In genomic region chr13:100630564-100630963, GRCh38 we compare ENCODE assay signal across 13 cellular contexts. TPM values are rescaled to one million over a fixed set of nuclear protein-coding genes. Genes with fewer than 3 reads are reported as not detected.
DNase-seq lines count a peak whose midpoint lies in the region; ATAC-seq, FAIRE-seq and TF ChIP-seq lines count a peak whose summit lies in the region.
"Had no signal": no experiment of that assay in that cellular context is flagged by ENCODE, and none has a peak within 500 bp of the region (broad histone marks: within the 10 kb centered on the region; RNA-seq: fewer than 3 reads in every experiment).

No MANE protein-coding gene starts in this region.

- H3K36me3 ChIP-seq in K562 (ENCODE audit: control insufficient read depth, insufficient read depth, low read length): peaks cover 34% of the 10 kb centered on the region; the same call in 1 of the 3 replicates

- no peak for TF ChIP-seq EP300 in K562 (IDR thresholded peaks at IDR 0.05; ENCODE audit: low read length)

- no peak overlapping the region for H3K4me3 Mint-ChIP-seq in MCF 10A (ENCODE audit: unreplicated experiment)
- H3K4me3 Mint-ChIP-seq: activated naive CD8-positive, alpha-beta T cell treated with anti-CD3 and anti-CD28 coated beads, Interleukin-2, amount 10 ng/mL, durations not matched to agents 7 days and 5 days had no signal

- DNase-seq in AG04450 (ENCODE audit: low read depth, low spot score) (no peak), NCI-H1417 treated with DMSO at 0.1 percent for 48 hours (lab: John Stamatoyannopoulos, UW) (peak; percentile 98), K562 (ENCODE audit: extremely low read depth in 1 of 4, low spot score in 3 of 4) (no peak), NCI-H526 treated with DMSO at 0.1 percent for 48 hours (lab: John Stamatoyannopoulos, UW) (no peak), NK-92 (lab: John Stamatoyannopoulos, UW; ENCODE audit: unreplicated experiment) (no peak), MCF 10A (ENCODE audit: unreplicated experiment) (no peak), ureter (ENCODE audit: low spot score) (no peak)
- DNase-seq: activated naive CD8-positive, alpha-beta T cell treated with anti-CD3 and anti-CD28 coated beads, Interleukin-2, amount 10 ng/mL, durations not matched to agents 7 days and 5 days; effector CD8-positive, alpha-beta T cell; left ventricle myocardium superior; pancreas had no signal

- no peak overlapping the region for H3K9ac ChIP-seq in K562 (ENCODE audit: insufficient read depth in 1 of 2, low read depth in 2 of 2, low read length in 2 of 2)

- H3K27ac Mint-ChIP-seq in MCF 10A (ENCODE audit: low read depth, unreplicated experiment): no peak overlapping the region
- H3K27ac Mint-ChIP-seq: activated naive CD8-positive, alpha-beta T cell treated with anti-CD3 and anti-CD28 coated beads, Interleukin-2, amount 10 ng/mL, durations not matched to agents 7 days and 5 days had no signal

- BruUV-seq in K562 (replicated peaks; lab: Mats Ljungman, UMichigan) (no TSS peak), MCF 10A (replicated peaks; lab: Mats Ljungman, UMichigan) (no TSS peak)

- H3K27me3 Mint-ChIP-seq in MCF 10A (ENCODE audit: insufficient read depth, unreplicated experiment): no peaks in the 10 kb centered on the region
- H3K27me3 Mint-ChIP-seq: activated naive CD8-positive, alpha-beta T cell treated with anti-CD3 and anti-CD28 coated beads, Interleukin-2, amount 10 ng/mL, durations not matched to agents 7 days and 5 days had no signal

- in situ Hi-C loops in K562 (cut with MboI): no loop called here

- intact Hi-C loops in K562 (cut with micrococcal nuclease) (no loop called here), MCF 10A (cut with micrococcal nuclease) (no loop called here)

- no peaks in the 10 kb centered on the region for H3K9me3 Mint-ChIP-seq in MCF 10A (ENCODE audit: unreplicated experiment)
- H3K9me3 Mint-ChIP-seq: activated naive CD8-positive, alpha-beta T cell treated with anti-CD3 and anti-CD28 coated beads, Interleukin-2, amount 10 ng/mL, durations not matched to agents 7 days and 5 days had no signal

- no peaks in the 10 kb centered on the region for H3K4me1 ChIP-seq in K562 (replicated peaks in 1 of 2; ENCODE audit: control insufficient read depth in 2 of 2, insufficient read depth in 2 of 2, low read length in 2 of 2)
- H3K4me1 ChIP-seq: pancreas, vagina had no signal

- H3K36me3 Mint-ChIP-seq in MCF 10A (ENCODE audit: insufficient read depth, unreplicated experiment): peaks cover 61% of the 10 kb centered on the region

- TF ChIP-seq POLR2A in K562 (conservative IDR thresholded peaks at IDR 0.05): no peak

- H3K27ac ChIP-seq in AG04450 (ENCODE audit: low read depth, low read length) (no peak overlapping the region), K562 (ENCODE audit: extremely low read depth, low read depth, low read length) (no peak overlapping the region), layer of hippocampus (ENCODE audit: low read depth, low read length) (peak overlapping the region; percentile 62)
- H3K27ac ChIP-seq: pancreas, vagina had no signal

- no peaks in the 10 kb centered on the region for H3K4me1 Mint-ChIP-seq in MCF 10A (ENCODE audit: insufficient read depth, unreplicated experiment)

- no peaks in the 10 kb centered on the region for H3K27me3 ChIP-seq in AG04450 (ENCODE audit: control insufficient read depth, insufficient read depth, low read length)
- no peaks in the 10 kb centered on the region for H3K27me3 ChIP-seq in K562 (ENCODE audit: control insufficient read depth in 2 of 2, insufficient read depth in 2 of 2, low read length in 2 of 2)
- H3K27me3 ChIP-seq in layer of hippocampus (ENCODE audit: control insufficient read depth, insufficient read depth, low read length): no peaks in the 10 kb centered on the region
- H3K27me3 ChIP-seq: pancreas, vagina had no signal

- peak; percentile 21 to 25; a peak in 1 of 4 replicates for TF ChIP-seq RAD21 in K562 (CRISPR knock-in tag; conservative IDR thresholded peaks at IDR 0.05 in 1 of 2, IDR thresholded peaks at IDR 0.05 in 1 of 2)

- no peaks in the 10 kb centered on the region; the same call in 1 of the 2 replicates for H3K9me3 ChIP-seq in AG04450 (ENCODE audit: control insufficient read depth, insufficient read depth, low read length)
- H3K9me3 ChIP-seq in K562 (replicated peaks; ENCODE audit: control insufficient read depth, insufficient read depth, low read depth, low read length): no peaks in the 10 kb centered on the region
- H3K9me3 ChIP-seq: pancreas, vagina had no signal

- CTCF ChIA-PET in AG04450 (lab: Charles Lee): interaction anchor here (0.8 kb wide), 2 partner anchors 42 to 45 kb away, joined by 3 read pairs; no protein-coding TSS in a partner anchor
- CTCF ChIA-PET in K562 (lab: Yijun Ruan, JAX; ENCODE audit: low intra/inter-chr PET ratio): interaction anchor here (1.6 kb wide), 1 partner anchor 58 kb away, joined by 6 read pairs; no protein-coding TSS in a partner anchor
- CTCF ChIA-PET in MCF 10A (lab: Yijun Ruan, JAX): interaction anchor here (0.6 to 1.1 kb wide), 2 partner anchors 41 to 1596 kb away, joined by 3 to 4 read pairs; no protein-coding TSS in a partner anchor

- H3K9me1 ChIP-seq in K562 (ENCODE audit: control insufficient read depth, insufficient read depth, low read length): no peaks in the 10 kb centered on the region

- 90% methylated on average over 7 of the region's 8 CpGs for WGBS in K562 (ENCODE audit: insufficient coverage, low coverage, missing lambda C conversion rate)

- POLR2A ChIA-PET in AG04450 (lab: Yijun Ruan, JAX): no interaction called here
- POLR2A ChIA-PET in K562 (lab: Yijun Ruan, JAX): no interaction called here
- POLR2A ChIA-PET in MCF 10A (lab: Yijun Ruan, JAX): no interaction called here

- no peak for FAIRE-seq in K562 (lab: Jason Lieb, UNC)
- FAIRE-seq: pancreas had no signal

- no peaks in the 10 kb centered on the region for H4K20me1 ChIP-seq in K562 (replicated peaks; ENCODE audit: control insufficient read depth, insufficient read depth, low read length)

- H3K4me3 ChIP-seq in AG04450 (ENCODE audit: low read depth, low read length) (no peak overlapping the region), K562 (no peak overlapping the region)
- H3K4me3 ChIP-seq: pancreas, vagina had no signal

- ATAC-seq in K562: no peak
- ATAC-seq: left ventricle myocardium superior, pancreas had no signal

- H2AFZ ChIP-seq in K562 (ENCODE audit: low read depth, low read length): no peak overlapping the region

- 0 out of 2 replicates have a peak, but pooled peaks have one; percentile 3 for TF ChIP-seq CTCF in AG04450 (IDR thresholded peaks at IDR 0.05; ENCODE audit: low read depth, low read length)
- no peak for TF ChIP-seq CTCF in K562 (IDR thresholded peaks at IDR 0.05 in 2 of 3, conservative IDR thresholded peaks at IDR 0.05 in 1 of 3; ENCODE audit: insufficient read depth in 2 of 3, low read depth in 1 of 3, low read length in 3 of 3)
- no peak for TF ChIP-seq CTCF in MCF 10A (IDR thresholded peaks at IDR 0.05; ENCODE audit: unreplicated experiment)

- H3K79me2 ChIP-seq in K562 (ENCODE audit: control insufficient read depth, insufficient read depth, low read length): no peaks in the 10 kb centered on the region

- no peak overlapping the region for H3K4me2 ChIP-seq in K562 (ENCODE audit: insufficient read depth, low read length)

TF ChIP-seq in K562, 482 proteins besides CTCF, POLR2A, EP300 and RAD21:
- TF ChIP-seq CBX2 (IDR thresholded peaks at IDR 0.05; ENCODE audit: insufficient read depth, low read length, poor library complexity, severe bottlenecking): no peak

RNA-seq across cellular contexts. Expression of gene GGACT, which starts 42.0 kb away (rescaled TPM):
- polyA plus RNA-seq in AG04450 (2011; rRNA removed): 6.2 and 7.6 TPM in 2 replicates
- 1.5 and 2.5 TPM in 2 replicates for polyA minus RNA-seq in AG04450 (2011; rRNA and poly(A)+ RNA removed)
- 0.81 and 1.0 TPM in 2 replicates for total RNA-seq in K562 (2011; cell fraction: chromatin; rRNA removed; ENCODE audit: low replicate concordance)
- total RNA-seq in K562 (2011; cell fraction: nucleolus; rRNA removed): 0.17 and 0.66 TPM in 2 replicates
- 0.29 and 0.69 TPM in 2 replicates for total RNA-seq in K562 (2011; cell fraction: nucleoplasm; rRNA removed)
- 1.7 and 2.9 TPM in 2 replicates for total RNA-seq in K562 (2014; rRNA removed)
- total RNA-seq in K562 (2014; rRNA removed; fragmentation: Illumina TruSeq; extraction: Trizol): 1.7 and 3.5 TPM in 2 replicates
- total RNA-seq in K562 (2015; rRNA removed; fragmentation: Illumina TruSeq; extraction: Trizol): 0.98 and 1.1 TPM in 2 replicates
- total RNA-seq in K562 (2021): 1.6 and 2.8 TPM in 2 replicates
- 1.1 and 1.5 TPM in 2 replicates for polyA plus RNA-seq in K562 (2011; rRNA removed)
- 1.3 and 1.4 TPM in 2 replicates for polyA plus RNA-seq in K562 (2011; cell fraction: cytosol; rRNA removed)
- 1.1 and 1.3 TPM in 2 replicates for polyA plus RNA-seq in K562 (2011; cell fraction: nucleus; rRNA removed)
- 2.0 and 2.7 TPM in 2 replicates for polyA plus RNA-seq in K562 (2012)
- 1.7 and 2.1 TPM in 2 replicates for polyA plus RNA-seq in K562 (2014; fragmentation: Illumina TruSeq; extraction: Trizol)
- polyA plus RNA-seq in K562 (2014; fragmentation: Nextera tagmentation; extraction: Ambion mirVana): under 1 TPM; 0.20 to 0.38 TPM
- polyA plus RNA-seq in K562 (2014; rRNA removed): 1.6 and 3.2 TPM in 2 replicates
- 0.69 and 1.1 TPM in 2 replicates for polyA minus RNA-seq in K562 (2011; rRNA and poly(A)+ RNA removed)
- polyA minus RNA-seq in K562 (2011; cell fraction: cytosol; rRNA and poly(A)+ RNA removed): 0.86 and 1.8 TPM in 2 replicates
- 0.67 TPM in 2 replicates for polyA minus RNA-seq in K562 (2011; cell fraction: nucleus; rRNA and poly(A)+ RNA removed)
- total RNA-seq in MCF 10A (2022): 6.9 and 8.1 TPM in 2 replicates
- total RNA-seq in ureter: 8.5 TPM

RNA-seq across cellular contexts. Expression of gene TMTC4, which starts 44.0 kb away (rescaled TPM):
- polyA plus RNA-seq in AG04450 (2011; rRNA removed) (20.8 and 22.2 TPM in 2 replicates), K562 (2011; rRNA removed) (15.2 and 17.3 TPM in 2 replicates), K562 (2014; fragmentation: Illumina TruSeq; extraction: Trizol) (10.1 and 11.0 TPM in 2 replicates), K562 (2014; fragmentation: Nextera tagmentation; extraction: Ambion mirVana) (1 to 10 TPM; 3.5 to 3.6 TPM), K562 (2014; rRNA removed) (12.8 and 14.3 TPM in 2 replicates)
- polyA minus RNA-seq in AG04450 (2011; rRNA and poly(A)+ RNA removed): 19.3 and 20.3 TPM in 2 replicates
- total RNA-seq in K562 (2011; cell fraction: chromatin; rRNA removed; ENCODE audit: low replicate concordance): 69.5 and 72.0 TPM in 2 replicates
- 39.7 and 40.4 TPM in 2 replicates for total RNA-seq in K562 (2011; cell fraction: nucleolus; rRNA removed)
- total RNA-seq in K562 (2011; cell fraction: nucleoplasm; rRNA removed): 53.1 and 53.5 TPM in 2 replicates
- total RNA-seq in K562 (2014; rRNA removed) (13.6 and 14.5 TPM in 2 replicates), K562 (2014; rRNA removed; fragmentation: Illumina TruSeq; extraction: Trizol) (11.8 and 14.4 TPM in 2 replicates), K562 (2015; rRNA removed; fragmentation: Illumina TruSeq; extraction: Trizol) (10.0 TPM in 2 replicates), K562 (2021) (15.1 and 16.7 TPM in 2 replicates), MCF 10A (2022) (10.8 and 10.9 TPM in 2 replicates), ureter (17.8 TPM)
- polyA plus RNA-seq in K562 (2011; cell fraction: cytosol; rRNA removed): 10.9 and 16.4 TPM in 2 replicates
- 69.1 and 95.5 TPM in 2 replicates for polyA plus RNA-seq in K562 (2011; cell fraction: nucleus; rRNA removed)
- polyA plus RNA-seq in K562 (2012): 9.5 and 10.9 TPM in 2 replicates
- 18.1 and 25.7 TPM in 2 replicates for polyA minus RNA-seq in K562 (2011; rRNA and poly(A)+ RNA removed)
- 9.5 and 10.3 TPM in 2 replicates for polyA minus RNA-seq in K562 (2011; cell fraction: cytosol; rRNA and poly(A)+ RNA removed)
- polyA minus RNA-seq in K562 (2011; cell fraction: nucleus; rRNA and poly(A)+ RNA removed): 24.1 and 34.4 TPM in 2 replicates
